1 cellular context compared by ENCODE assay signal in the genomic region with DNA sequence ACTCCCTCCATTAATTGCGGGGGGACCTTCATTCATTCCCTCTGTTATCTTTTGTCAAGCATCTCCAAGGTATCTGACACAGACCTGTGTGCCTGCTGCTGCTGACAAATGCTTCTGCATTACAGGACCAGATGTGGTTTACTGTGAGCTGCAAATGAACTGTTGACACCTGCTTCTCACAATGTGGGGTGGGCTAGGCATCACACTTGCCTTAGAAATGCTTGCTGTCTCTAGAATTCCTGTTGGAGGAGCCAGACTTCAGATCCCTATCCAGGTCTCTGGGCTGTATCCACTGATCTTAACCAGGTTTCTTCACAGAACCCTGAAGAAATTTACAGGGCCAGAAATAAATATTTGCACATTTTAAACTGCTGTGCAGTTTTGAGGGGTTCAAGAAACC.
TF ChIP-seq lines count a peak whose summit lies in the region.

No MANE protein-coding gene starts in this region.

TF ChIP-seq in neural cell, 6 proteins besides CTCF, POLR2A, EP300 and RAD21 (continued from another document):
- TF ChIP-seq, protein P1, sequence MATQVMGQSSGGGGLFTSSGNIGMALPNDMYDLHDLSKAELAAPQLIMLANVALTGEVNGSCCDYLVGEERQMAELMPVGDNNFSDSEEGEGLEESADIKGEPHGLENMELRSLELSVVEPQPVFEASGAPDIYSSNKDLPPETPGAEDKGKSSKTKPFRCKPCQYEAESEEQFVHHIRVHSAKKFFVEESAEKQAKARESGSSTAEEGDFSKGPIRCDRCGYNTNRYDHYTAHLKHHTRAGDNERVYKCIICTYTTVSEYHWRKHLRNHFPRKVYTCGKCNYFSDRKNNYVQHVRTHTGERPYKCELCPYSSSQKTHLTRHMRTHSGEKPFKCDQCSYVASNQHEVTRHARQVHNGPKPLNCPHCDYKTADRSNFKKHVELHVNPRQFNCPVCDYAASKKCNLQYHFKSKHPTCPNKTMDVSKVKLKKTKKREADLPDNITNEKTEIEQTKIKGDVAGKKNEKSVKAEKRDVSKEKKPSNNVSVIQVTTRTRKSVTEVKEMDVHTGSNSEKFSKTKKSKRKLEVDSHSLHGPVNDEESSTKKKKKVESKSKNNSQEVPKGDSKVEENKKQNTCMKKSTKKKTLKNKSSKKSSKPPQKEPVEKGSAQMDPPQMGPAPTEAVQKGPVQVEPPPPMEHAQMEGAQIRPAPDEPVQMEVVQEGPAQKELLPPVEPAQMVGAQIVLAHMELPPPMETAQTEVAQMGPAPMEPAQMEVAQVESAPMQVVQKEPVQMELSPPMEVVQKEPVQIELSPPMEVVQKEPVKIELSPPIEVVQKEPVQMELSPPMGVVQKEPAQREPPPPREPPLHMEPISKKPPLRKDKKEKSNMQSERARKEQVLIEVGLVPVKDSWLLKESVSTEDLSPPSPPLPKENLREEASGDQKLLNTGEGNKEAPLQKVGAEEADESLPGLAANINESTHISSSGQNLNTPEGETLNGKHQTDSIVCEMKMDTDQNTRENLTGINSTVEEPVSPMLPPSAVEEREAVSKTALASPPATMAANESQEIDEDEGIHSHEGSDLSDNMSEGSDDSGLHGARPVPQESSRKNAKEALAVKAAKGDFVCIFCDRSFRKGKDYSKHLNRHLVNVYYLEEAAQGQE (IDR thresholded peaks at IDR 0.05; ENCODE audit: borderline replicate concordance) = peak; percentile 75
- TF ChIP-seq EZH2 (IDR thresholded peaks at IDR 0.05; ENCODE audit: borderline replicate concordance, insufficient read depth, low read length, poor library complexity, severe bottlenecking) = no peak
